ENCODE assay signal across 1 cellular context in the genomic region with DNA sequence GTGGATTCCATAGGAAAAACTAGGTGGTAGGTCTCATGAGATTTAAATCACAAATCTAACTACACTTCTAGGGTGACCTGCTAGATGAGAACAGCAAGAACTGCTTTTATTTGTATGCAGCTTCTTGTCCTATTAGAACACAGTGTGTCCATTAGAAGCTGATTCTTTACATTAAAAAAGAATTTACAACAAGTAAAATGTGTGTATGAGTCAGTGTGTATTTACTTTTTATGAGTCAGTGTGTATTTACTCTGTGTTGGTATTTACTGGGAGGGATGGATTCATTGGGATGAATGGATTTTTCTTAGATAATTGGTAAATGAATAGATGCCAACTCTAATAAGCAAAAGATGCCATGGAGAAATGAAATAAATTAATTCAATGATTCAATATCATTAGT.
TF ChIP-seq lines count a peak whose summit lies in the region.

No MANE protein-coding gene starts in this region.

TF ChIP-seq in HepG2, 621 proteins besides CTCF, POLR2A, EP300 and RAD21 (continued from another document and continues in another):
- TF ChIP-seq, protein P1, sequence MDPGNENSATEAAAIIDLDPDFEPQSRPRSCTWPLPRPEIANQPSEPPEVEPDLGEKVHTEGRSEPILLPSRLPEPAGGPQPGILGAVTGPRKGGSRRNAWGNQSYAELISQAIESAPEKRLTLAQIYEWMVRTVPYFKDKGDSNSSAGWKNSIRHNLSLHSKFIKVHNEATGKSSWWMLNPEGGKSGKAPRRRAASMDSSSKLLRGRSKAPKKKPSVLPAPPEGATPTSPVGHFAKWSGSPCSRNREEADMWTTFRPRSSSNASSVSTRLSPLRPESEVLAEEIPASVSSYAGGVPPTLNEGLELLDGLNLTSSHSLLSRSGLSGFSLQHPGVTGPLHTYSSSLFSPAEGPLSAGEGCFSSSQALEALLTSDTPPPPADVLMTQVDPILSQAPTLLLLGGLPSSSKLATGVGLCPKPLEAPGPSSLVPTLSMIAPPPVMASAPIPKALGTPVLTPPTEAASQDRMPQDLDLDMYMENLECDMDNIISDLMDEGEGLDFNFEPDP (CRISPR knock-in tag; conservative IDR thresholded peaks at IDR 0.05): no peak
- TF ChIP-seq, protein P2, sequence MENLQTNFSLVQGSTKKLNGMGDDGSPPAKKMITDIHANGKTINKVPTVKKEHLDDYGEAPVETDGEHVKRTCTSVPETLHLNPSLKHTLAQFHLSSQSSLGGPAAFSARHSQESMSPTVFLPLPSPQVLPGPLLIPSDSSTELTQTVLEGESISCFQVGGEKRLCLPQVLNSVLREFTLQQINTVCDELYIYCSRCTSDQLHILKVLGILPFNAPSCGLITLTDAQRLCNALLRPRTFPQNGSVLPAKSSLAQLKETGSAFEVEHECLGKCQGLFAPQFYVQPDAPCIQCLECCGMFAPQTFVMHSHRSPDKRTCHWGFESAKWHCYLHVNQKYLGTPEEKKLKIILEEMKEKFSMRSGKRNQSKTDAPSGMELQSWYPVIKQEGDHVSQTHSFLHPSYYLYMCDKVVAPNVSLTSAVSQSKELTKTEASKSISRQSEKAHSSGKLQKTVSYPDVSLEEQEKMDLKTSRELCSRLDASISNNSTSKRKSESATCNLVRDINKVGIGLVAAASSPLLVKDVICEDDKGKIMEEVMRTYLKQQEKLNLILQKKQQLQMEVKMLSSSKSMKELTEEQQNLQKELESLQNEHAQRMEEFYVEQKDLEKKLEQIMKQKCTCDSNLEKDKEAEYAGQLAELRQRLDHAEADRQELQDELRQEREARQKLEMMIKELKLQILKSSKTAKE (CRISPR knock-in tag; IDR thresholded peaks at IDR 0.05; ENCODE audit: borderline replicate concordance): no peak
- TF ChIP-seq RXRA (CRISPR knock-in tag; IDR thresholded peaks at IDR 0.05) (no peak), ZNF556 (CRISPR knock-in tag; IDR thresholded peaks at IDR 0.05; ENCODE audit: borderline replicate concordance) (no peak), SOX13 (IDR thresholded peaks at IDR 0.05) (no peak), SOX13 (CRISPR knock-in tag; conservative IDR thresholded peaks at IDR 0.05 in 1 of 2, IDR thresholded peaks at IDR 0.05 in 1 of 2) (no peak), FOXA3 (CRISPR knock-in tag; IDR thresholded peaks at IDR 0.05) (peak; percentile 85), SRSF9 (IDR thresholded peaks at IDR 0.05; ENCODE audit: borderline replicate concordance, insufficient read depth, low read depth, low read length, poor library complexity, severe bottlenecking) (no peak), BRD4 (CRISPR knock-in tag; IDR thresholded peaks at IDR 0.05) (no peak), AKAP8 (CRISPR knock-in tag; IDR thresholded peaks at IDR 0.05) (no peak), SAFB2 (CRISPR knock-in tag; IDR thresholded peaks at IDR 0.05; ENCODE audit: borderline replicate concordance, low read depth) (no peak), FOXP1 (IDR thresholded peaks at IDR 0.05) (no peak), FOXP1 (CRISPR knock-in tag; IDR thresholded peaks at IDR 0.05) (peak; percentile 79), BCL6 (CRISPR knock-in tag; IDR thresholded peaks at IDR 0.05) (peak; percentile 86), FOSL1 (CRISPR knock-in tag; IDR thresholded peaks at IDR 0.05; ENCODE audit: borderline replicate concordance) (peak; percentile 50; the same call in 1 of the 2 replicates), NFIC (IDR thresholded peaks at IDR 0.05; ENCODE audit: low read length) (peak; percentile 38; the same call in 1 of the 2 replicates), FOSL2 (CRISPR knock-in tag; IDR thresholded peaks at IDR 0.05) (0 out of 2 replicates have a peak, but pooled peaks have one; percentile 7), NFE2L1 (CRISPR knock-in tag; IDR thresholded peaks at IDR 0.05; ENCODE audit: borderline replicate concordance) (no peak), SSRP1 (CRISPR knock-in tag; IDR thresholded peaks at IDR 0.05) (no peak), ZBTB42 (CRISPR knock-in tag; IDR thresholded peaks at IDR 0.05) (no peak), ZNF776 (CRISPR knock-in tag; IDR thresholded peaks at IDR 0.05) (no peak), IRF2 (CRISPR knock-in tag; IDR thresholded peaks at IDR 0.05) (no peak), ARNTL (CRISPR knock-in tag; IDR thresholded peaks at IDR 0.05) (no peak), HMG20A (CRISPR knock-in tag; IDR thresholded peaks at IDR 0.05; ENCODE audit: borderline replicate concordance) (peak; percentile 35; the same call in 1 of the 2 replicates)
- TF ChIP-seq, protein P3, sequence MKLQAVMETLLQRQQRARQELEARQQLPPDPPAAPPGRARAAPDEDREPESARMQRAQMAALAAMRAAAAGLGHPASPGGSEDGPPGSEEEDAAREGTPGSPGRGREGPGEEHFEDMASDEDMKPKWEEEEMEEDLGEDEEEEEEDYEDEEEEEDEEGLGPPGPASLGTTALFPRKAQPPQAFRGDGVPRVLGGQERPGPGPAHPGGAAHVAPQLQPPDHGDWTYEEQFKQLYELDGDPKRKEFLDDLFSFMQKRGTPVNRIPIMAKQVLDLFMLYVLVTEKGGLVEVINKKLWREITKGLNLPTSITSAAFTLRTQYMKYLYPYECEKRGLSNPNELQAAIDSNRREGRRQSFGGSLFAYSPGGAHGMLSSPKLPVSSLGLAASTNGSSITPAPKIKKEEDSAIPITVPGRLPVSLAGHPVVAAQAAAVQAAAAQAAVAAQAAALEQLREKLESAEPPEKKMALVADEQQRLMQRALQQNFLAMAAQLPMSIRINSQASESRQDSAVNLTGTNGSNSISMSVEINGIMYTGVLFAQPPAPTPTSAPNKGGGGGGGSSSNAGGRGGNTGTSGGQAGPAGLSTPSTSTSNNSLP (IDR thresholded peaks at IDR 0.05; ENCODE audit: low read depth, low read length): peak; percentile 78
- TF ChIP-seq, protein P4, sequence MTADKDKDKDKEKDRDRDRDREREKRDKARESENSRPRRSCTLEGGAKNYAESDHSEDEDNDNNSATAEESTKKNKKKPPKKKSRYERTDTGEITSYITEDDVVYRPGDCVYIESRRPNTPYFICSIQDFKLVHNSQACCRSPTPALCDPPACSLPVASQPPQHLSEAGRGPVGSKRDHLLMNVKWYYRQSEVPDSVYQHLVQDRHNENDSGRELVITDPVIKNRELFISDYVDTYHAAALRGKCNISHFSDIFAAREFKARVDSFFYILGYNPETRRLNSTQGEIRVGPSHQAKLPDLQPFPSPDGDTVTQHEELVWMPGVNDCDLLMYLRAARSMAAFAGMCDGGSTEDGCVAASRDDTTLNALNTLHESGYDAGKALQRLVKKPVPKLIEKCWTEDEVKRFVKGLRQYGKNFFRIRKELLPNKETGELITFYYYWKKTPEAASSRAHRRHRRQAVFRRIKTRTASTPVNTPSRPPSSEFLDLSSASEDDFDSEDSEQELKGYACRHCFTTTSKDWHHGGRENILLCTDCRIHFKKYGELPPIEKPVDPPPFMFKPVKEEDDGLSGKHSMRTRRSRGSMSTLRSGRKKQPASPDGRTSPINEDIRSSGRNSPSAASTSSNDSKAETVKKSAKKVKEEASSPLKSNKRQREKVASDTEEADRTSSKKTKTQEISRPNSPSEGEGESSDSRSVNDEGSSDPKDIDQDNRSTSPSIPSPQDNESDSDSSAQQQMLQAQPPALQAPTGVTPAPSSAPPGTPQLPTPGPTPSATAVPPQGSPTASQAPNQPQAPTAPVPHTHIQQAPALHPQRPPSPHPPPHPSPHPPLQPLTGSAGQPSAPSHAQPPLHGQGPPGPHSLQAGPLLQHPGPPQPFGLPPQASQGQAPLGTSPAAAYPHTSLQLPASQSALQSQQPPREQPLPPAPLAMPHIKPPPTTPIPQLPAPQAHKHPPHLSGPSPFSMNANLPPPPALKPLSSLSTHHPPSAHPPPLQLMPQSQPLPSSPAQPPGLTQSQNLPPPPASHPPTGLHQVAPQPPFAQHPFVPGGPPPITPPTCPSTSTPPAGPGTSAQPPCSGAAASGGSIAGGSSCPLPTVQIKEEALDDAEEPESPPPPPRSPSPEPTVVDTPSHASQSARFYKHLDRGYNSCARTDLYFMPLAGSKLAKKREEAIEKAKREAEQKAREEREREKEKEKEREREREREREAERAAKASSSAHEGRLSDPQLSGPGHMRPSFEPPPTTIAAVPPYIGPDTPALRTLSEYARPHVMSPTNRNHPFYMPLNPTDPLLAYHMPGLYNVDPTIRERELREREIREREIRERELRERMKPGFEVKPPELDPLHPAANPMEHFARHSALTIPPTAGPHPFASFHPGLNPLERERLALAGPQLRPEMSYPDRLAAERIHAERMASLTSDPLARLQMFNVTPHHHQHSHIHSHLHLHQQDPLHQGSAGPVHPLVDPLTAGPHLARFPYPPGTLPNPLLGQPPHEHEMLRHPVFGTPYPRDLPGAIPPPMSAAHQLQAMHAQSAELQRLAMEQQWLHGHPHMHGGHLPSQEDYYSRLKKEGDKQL (CRISPR knock-in tag; IDR thresholded peaks at IDR 0.05; ENCODE audit: low read depth): no peak
- TF ChIP-seq, protein P5, sequence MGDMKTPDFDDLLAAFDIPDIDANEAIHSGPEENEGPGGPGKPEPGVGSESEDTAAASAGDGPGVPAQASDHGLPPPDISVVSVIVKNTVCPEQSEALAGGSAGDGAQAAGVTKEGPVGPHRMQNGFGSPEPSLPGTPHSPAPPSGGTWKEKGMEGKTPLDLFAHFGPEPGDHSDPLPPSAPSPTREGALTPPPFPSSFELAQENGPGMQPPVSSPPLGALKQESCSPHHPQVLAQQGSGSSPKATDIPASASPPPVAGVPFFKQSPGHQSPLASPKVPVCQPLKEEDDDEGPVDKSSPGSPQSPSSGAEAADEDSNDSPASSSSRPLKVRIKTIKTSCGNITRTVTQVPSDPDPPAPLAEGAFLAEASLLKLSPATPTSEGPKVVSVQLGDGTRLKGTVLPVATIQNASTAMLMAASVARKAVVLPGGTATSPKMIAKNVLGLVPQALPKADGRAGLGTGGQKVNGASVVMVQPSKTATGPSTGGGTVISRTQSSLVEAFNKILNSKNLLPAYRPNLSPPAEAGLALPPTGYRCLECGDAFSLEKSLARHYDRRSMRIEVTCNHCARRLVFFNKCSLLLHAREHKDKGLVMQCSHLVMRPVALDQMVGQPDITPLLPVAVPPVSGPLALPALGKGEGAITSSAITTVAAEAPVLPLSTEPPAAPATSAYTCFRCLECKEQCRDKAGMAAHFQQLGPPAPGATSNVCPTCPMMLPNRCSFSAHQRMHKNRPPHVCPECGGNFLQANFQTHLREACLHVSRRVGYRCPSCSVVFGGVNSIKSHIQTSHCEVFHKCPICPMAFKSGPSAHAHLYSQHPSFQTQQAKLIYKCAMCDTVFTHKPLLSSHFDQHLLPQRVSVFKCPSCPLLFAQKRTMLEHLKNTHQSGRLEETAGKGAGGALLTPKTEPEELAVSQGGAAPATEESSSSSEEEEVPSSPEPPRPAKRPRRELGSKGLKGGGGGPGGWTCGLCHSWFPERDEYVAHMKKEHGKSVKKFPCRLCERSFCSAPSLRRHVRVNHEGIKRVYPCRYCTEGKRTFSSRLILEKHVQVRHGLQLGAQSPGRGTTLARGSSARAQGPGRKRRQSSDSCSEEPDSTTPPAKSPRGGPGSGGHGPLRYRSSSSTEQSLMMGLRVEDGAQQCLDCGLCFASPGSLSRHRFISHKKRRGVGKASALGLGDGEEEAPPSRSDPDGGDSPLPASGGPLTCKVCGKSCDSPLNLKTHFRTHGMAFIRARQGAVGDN (CRISPR knock-in tag; IDR thresholded peaks at IDR 0.05): no peak
- TF ChIP-seq, protein P6, sequence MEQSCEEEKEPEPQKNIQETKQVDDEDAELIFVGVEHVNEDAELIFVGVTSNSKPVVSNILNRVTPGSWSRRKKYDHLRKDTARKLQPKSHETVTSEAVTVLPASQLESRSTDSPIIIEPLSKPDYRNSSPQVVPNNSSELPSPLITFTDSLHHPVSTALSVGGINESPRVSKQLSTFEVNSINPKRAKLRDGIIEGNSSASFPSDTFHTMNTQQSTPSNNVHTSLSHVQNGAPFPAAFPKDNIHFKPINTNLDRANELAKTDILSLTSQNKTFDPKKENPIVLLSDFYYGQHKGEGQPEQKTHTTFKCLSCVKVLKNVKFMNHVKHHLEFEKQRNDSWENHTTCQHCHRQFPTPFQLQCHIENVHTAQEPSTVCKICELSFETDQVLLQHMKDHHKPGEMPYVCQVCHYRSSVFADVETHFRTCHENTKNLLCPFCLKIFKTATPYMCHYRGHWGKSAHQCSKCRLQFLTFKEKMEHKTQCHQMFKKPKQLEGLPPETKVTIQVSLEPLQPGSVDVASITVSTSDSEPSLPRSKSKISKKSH (CRISPR knock-in tag; IDR thresholded peaks at IDR 0.05; ENCODE audit: borderline replicate concordance): no peak
- TF ChIP-seq, protein P7, sequence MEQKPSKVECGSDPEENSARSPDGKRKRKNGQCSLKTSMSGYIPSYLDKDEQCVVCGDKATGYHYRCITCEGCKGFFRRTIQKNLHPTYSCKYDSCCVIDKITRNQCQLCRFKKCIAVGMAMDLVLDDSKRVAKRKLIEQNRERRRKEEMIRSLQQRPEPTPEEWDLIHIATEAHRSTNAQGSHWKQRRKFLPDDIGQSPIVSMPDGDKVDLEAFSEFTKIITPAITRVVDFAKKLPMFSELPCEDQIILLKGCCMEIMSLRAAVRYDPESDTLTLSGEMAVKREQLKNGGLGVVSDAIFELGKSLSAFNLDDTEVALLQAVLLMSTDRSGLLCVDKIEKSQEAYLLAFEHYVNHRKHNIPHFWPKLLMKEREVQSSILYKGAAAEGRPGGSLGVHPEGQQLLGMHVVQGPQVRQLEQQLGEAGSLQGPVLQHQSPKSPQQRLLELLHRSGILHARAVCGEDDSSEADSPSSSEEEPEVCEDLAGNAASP (CRISPR knock-in tag; IDR thresholded peaks at IDR 0.05; ENCODE audit: borderline replicate concordance): no peak
- TF ChIP-seq, protein P8, sequence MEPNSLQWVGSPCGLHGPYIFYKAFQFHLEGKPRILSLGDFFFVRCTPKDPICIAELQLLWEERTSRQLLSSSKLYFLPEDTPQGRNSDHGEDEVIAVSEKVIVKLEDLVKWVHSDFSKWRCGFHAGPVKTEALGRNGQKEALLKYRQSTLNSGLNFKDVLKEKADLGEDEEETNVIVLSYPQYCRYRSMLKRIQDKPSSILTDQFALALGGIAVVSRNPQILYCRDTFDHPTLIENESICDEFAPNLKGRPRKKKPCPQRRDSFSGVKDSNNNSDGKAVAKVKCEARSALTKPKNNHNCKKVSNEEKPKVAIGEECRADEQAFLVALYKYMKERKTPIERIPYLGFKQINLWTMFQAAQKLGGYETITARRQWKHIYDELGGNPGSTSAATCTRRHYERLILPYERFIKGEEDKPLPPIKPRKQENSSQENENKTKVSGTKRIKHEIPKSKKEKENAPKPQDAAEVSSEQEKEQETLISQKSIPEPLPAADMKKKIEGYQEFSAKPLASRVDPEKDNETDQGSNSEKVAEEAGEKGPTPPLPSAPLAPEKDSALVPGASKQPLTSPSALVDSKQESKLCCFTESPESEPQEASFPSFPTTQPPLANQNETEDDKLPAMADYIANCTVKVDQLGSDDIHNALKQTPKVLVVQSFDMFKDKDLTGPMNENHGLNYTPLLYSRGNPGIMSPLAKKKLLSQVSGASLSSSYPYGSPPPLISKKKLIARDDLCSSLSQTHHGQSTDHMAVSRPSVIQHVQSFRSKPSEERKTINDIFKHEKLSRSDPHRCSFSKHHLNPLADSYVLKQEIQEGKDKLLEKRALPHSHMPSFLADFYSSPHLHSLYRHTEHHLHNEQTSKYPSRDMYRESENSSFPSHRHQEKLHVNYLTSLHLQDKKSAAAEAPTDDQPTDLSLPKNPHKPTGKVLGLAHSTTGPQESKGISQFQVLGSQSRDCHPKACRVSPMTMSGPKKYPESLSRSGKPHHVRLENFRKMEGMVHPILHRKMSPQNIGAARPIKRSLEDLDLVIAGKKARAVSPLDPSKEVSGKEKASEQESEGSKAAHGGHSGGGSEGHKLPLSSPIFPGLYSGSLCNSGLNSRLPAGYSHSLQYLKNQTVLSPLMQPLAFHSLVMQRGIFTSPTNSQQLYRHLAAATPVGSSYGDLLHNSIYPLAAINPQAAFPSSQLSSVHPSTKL (CRISPR knock-in tag; IDR thresholded peaks at IDR 0.05): peak; percentile 40; the same call in 1 of the 2 replicates
- TF ChIP-seq, protein P9, sequence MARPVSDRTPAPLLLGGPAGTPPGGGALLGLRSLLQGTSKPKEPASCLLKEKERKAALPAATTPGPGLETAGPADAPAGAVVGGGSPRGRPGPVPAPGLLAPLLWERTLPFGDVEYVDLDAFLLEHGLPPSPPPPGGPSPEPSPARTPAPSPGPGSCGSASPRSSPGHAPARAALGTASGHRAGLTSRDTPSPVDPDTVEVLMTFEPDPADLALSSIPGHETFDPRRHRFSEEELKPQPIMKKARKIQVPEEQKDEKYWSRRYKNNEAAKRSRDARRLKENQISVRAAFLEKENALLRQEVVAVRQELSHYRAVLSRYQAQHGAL (CRISPR knock-in tag; IDR thresholded peaks at IDR 0.05; ENCODE audit: not compliant biosample characterization): no peak
